In genomic region chr6:3372912-3373554, GRCh38 we compare ENCODE assay signal across 2 cellular contexts.
TF ChIP-seq lines count a peak whose summit lies in the region.

No MANE protein-coding gene starts in this region.

TF ChIP-seq in GM12878, 131 proteins besides CTCF, POLR2A, EP300 and RAD21 (continued from another document):
- TF ChIP-seq ZBTB4 (CRISPR knock-in tag; IDR thresholded peaks at IDR 0.05) (no peak), SREBF1 (IDR thresholded peaks at IDR 0.05; ENCODE audit: low read length) (no peak), ESRRA (IDR thresholded peaks at IDR 0.05; ENCODE audit: low read length) (no peak), MLLT1 (IDR thresholded peaks at IDR 0.05) (no peak), RELA (IDR thresholded peaks at IDR 0.05; ENCODE audit: borderline replicate concordance, partially characterized antibody) (no peak)
TF ChIP-seq in GM12878: peak in this region for 1.

TF ChIP-seq in HepG2, 621 proteins besides CTCF, POLR2A, EP300 and RAD21 (continued from another document and continues in another):
- TF ChIP-seq USF2 (IDR thresholded peaks at IDR 0.05; ENCODE audit: low read depth, low read length) (no peak), USF2 (CRISPR knock-in tag; IDR thresholded peaks at IDR 0.05; ENCODE audit: borderline replicate concordance) (no peak), MYPOP (CRISPR knock-in tag; IDR thresholded peaks at IDR 0.05) (peak; percentile 54; the same call in 1 of the 2 replicates), ZNF292 (CRISPR knock-in tag; IDR thresholded peaks at IDR 0.05; ENCODE audit: borderline replicate concordance, low read depth) (peak; percentile 71; the same call in 1 of the 2 replicates), KDM2A (CRISPR knock-in tag; IDR thresholded peaks at IDR 0.05; ENCODE audit: borderline replicate concordance, low read depth) (peak; percentile 23; the same call in 1 of the 2 replicates), FIP1L1 (IDR thresholded peaks at IDR 0.05; ENCODE audit: borderline replicate concordance, insufficient read depth, low read depth, low read length) (no peak), ZFP36L2 (CRISPR knock-in tag; IDR thresholded peaks at IDR 0.05) (0 out of 2 replicates have a peak, but pooled peaks have one; percentile 43), SALL1 (CRISPR knock-in tag; IDR thresholded peaks at IDR 0.05) (peak; percentile 98), ZBTB43 (CRISPR knock-in tag; conservative IDR thresholded peaks at IDR 0.05) (peak; percentile 79; the same call in 1 of the 2 replicates), BCL6 (CRISPR knock-in tag; IDR thresholded peaks at IDR 0.05) (peak; percentile 82), ZNF777 (CRISPR knock-in tag; IDR thresholded peaks at IDR 0.05) (0 out of 2 replicates have a peak, but pooled peaks have one; percentile 20), SP5 (CRISPR knock-in tag; IDR thresholded peaks at IDR 0.05; ENCODE audit: borderline replicate concordance, low read depth) (peak; percentile 49; the same call in 1 of the 2 replicates), ZBTB7A (CRISPR knock-in tag; IDR thresholded peaks at IDR 0.05) (no peak; the same call in 1 of the 2 replicates), ZKSCAN8 (CRISPR knock-in tag; IDR thresholded peaks at IDR 0.05; ENCODE audit: borderline replicate concordance) (peak; percentile 36; the same call in 1 of the 2 replicates), PHF21A (CRISPR knock-in tag; IDR thresholded peaks at IDR 0.05) (peak; percentile 91), MYC (CRISPR knock-in tag; IDR thresholded peaks at IDR 0.05; ENCODE audit: borderline replicate concordance) (peak; percentile 68; the same call in 1 of the 2 replicates), ZBTB37 (CRISPR knock-in tag; IDR thresholded peaks at IDR 0.05) (0 out of 2 replicates have a peak, but pooled peaks have one; percentile 23), HMGXB4 (CRISPR knock-in tag; IDR thresholded peaks at IDR 0.05; ENCODE audit: borderline replicate concordance in 1 of 2, low read depth in 1 of 2) (peak in 1 of 2 experiments; percentile 60; a peak in 2 of 4 replicates), GFI1 (CRISPR knock-in tag; IDR thresholded peaks at IDR 0.05; ENCODE audit: borderline replicate concordance) (peak; percentile 31; the same call in 1 of the 2 replicates), ZC3H4 (CRISPR knock-in tag; IDR thresholded peaks at IDR 0.05; ENCODE audit: borderline replicate concordance) (no peak), DNMT3B (CRISPR knock-in tag; conservative IDR thresholded peaks at IDR 0.05) (peak; percentile 62; the same call in 1 of the 2 replicates), ZBTB33 (CRISPR knock-in tag; IDR thresholded peaks at IDR 0.05) (peak; percentile 70; the same call in 1 of the 2 replicates), ZNF274 (CRISPR knock-in tag; IDR thresholded peaks at IDR 0.05) (0 out of 2 replicates have a peak, but pooled peaks have one; percentile 32), ZNF639 (CRISPR knock-in tag; conservative IDR thresholded peaks at IDR 0.05) (0 out of 2 replicates have a peak, but pooled peaks have one; percentile 28), RBM39 (IDR thresholded peaks at IDR 0.05; ENCODE audit: low read depth, low read length, poor library complexity, severe bottlenecking) (no peak), PITX1 (CRISPR knock-in tag; IDR thresholded peaks at IDR 0.05) (peak; percentile 53; the same call in 1 of the 2 replicates), KAT7 (CRISPR knock-in tag; IDR thresholded peaks at IDR 0.05; ENCODE audit: borderline replicate concordance) (peak; percentile 23; the same call in 1 of the 2 replicates), POLR2G (IDR thresholded peaks at IDR 0.05; ENCODE audit: low read depth, low read length) (peak; percentile 49; the same call in 1 of the 2 replicates), ZNF878 (CRISPR knock-in tag; IDR thresholded peaks at IDR 0.05) (0 out of 2 replicates have a peak, but pooled peaks have one; percentile 51), ZGPAT (CRISPR knock-in tag; IDR thresholded peaks at IDR 0.05) (0 out of 2 replicates have a peak, but pooled peaks have one; percentile 78), ZNF800 (CRISPR knock-in tag; IDR thresholded peaks at IDR 0.05) (peak; percentile 71; the same call in 1 of the 2 replicates), ZNF574 (CRISPR knock-in tag; IDR thresholded peaks at IDR 0.05) (peak; percentile 60; the same call in 1 of the 2 replicates), ZNF335 (CRISPR knock-in tag; IDR thresholded peaks at IDR 0.05) (no peak)
